Comparison of ENCODE assay signal across 21 cellular contexts in the genomic region with DNA sequence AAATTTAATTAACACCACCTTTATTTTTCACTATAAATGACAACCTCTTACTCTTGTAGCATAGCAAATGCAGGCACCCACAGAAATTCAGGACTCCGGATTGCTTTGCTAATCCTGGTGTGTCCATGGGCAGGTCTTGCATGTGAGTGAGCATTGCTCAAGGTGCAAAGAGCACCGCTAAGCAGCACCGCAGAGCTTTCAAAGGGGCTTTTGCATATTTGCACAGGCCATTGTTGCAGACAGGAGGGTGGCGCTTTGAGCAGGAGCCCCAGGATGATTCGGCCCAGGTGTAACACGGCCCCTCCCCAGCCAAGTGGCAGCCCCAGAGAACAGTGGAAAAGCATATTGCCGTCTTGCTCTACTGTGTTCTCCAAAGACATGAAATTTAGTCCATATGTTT.
"Had no signal": no experiment of that assay in that cellular context is flagged by ENCODE, and none has a peak within 500 bp of the region (broad histone marks: within the 10 kb centered on the region; RNA-seq: fewer than 3 reads in every experiment).

No MANE protein-coding gene starts in this region.

- H3K27me3 Mint-ChIP-seq: activated B cell treated with CpG ODN at 0.5 μM for 24 hours; activated CD4-positive, alpha-beta memory T cell treated with anti-CD3 and anti-CD28 coated beads for 36 hours; activated naive CD8-positive, alpha-beta T cell treated with anti-CD3 and anti-CD28 coated beads for 36 hours; memory B cell; naive thymus-derived CD4-positive, alpha-beta T cell; stimulated activated memory B cell treated with anti-CD40 and anti-IgM and Interleukin-4, amounts not matched to agents 10 μg/mL and 1 μg/mL and 100 μg/mL, for 72 hours; type B pancreatic cell had no signal

- H3K27me3 ChIP-seq: body of pancreas, dorsolateral prefrontal cortex, pancreas, testis had no signal

- H3K4me3 ChIP-seq: body of pancreas, dorsolateral prefrontal cortex, pancreas, testis had no signal

- H3K27ac ChIP-seq: body of pancreas, dorsolateral prefrontal cortex, epithelial cell of prostate, pancreas, testis had no signal

- H3K4me1 ChIP-seq: body of pancreas, pancreas, testis had no signal

- H3K36me3 ChIP-seq: pancreas had no signal

- ATAC-seq: body of pancreas; naive thymus-derived CD4-positive, alpha-beta T cell; pancreas; sciatic nerve; stimulated activated memory B cell treated with anti-CD40 and anti-IgM and Interleukin-4, amounts not matched to agents 10 μg/mL and 1 μg/mL and 100 μg/mL, for 72 hours had no signal

- H3K4me3 Mint-ChIP-seq: activated B cell treated with CpG ODN at 0.5 μM for 24 hours; activated CD4-positive, alpha-beta memory T cell treated with anti-CD3 and anti-CD28 coated beads for 36 hours; activated naive CD8-positive, alpha-beta T cell treated with anti-CD3 and anti-CD28 coated beads for 36 hours; memory B cell; naive thymus-derived CD4-positive, alpha-beta T cell; stimulated activated memory B cell treated with anti-CD40 and anti-IgM and Interleukin-4, amounts not matched to agents 10 μg/mL and 1 μg/mL and 100 μg/mL, for 72 hours; type B pancreatic cell had no signal

- FAIRE-seq: pancreas, TTC549 had no signal

- H3K27ac Mint-ChIP-seq: activated B cell treated with CpG ODN at 0.5 μM for 24 hours; activated CD4-positive, alpha-beta memory T cell treated with anti-CD3 and anti-CD28 coated beads for 36 hours; activated naive CD8-positive, alpha-beta T cell treated with anti-CD3 and anti-CD28 coated beads for 36 hours; naive thymus-derived CD4-positive, alpha-beta T cell; type B pancreatic cell had no signal

- H3K9me3 ChIP-seq: pancreas, testis had no signal

- DNase-seq: activated B cell treated with CpG ODN at 0.5 μM for 24 hours; activated CD4-positive, alpha-beta memory T cell treated with anti-CD3 and anti-CD28 coated beads for 36 hours; activated CD4-positive, alpha-beta T cell treated with anti-CD3 and anti-CD28 coated beads for 4 hours; activated naive CD4-positive, alpha-beta T cell; activated naive CD8-positive, alpha-beta T cell treated with anti-CD3 and anti-CD28 coated beads for 36 hours; activated T-cell treated with anti-CD3 and anti-CD28 coated beads for 4 hours; amniotic stem cell; body of pancreas; dorsolateral prefrontal cortex; foreskin fibroblast; glutamatergic neuron; naive thymus-derived CD4-positive, alpha-beta T cell; pancreas; stimulated activated CD4-positive, alpha-beta T cell treated with anti-CD3 and anti-CD28 coated beads, Interleukin-4, amount 100 ng/mL, for 4 hours; testis had no signal

- H3K4me1 Mint-ChIP-seq: activated naive CD8-positive, alpha-beta T cell treated with anti-CD3 and anti-CD28 coated beads for 36 hours had no signal
